8 cellular contexts compared by ENCODE assay signal in genomic region chr19:57434386-57435061, GRCh38. TPM values are rescaled to one million over a fixed set of nuclear protein-coding genes. Genes with fewer than 3 reads are reported as not detected.
A peak's percentile ranks its signal among the peaks of the same experiment; 100 is the strongest.
DNase-seq lines count a peak whose midpoint lies in the region; ATAC-seq and TF ChIP-seq lines count a peak whose summit lies in the region.

No MANE protein-coding gene starts in this region.

- POLR2A ChIA-PET in HEK293 (lab: Yijun Ruan, JAX) = interaction anchor here (0.9 to 1.5 kb wide), 4 partner anchors 15 to 749 kb away, joined by 3 to 6 read pairs (median 3); partner anchors contain the start of genes TRAPPC2B, ZNF274, ZNF419 and ZNF547
- POLR2A ChIA-PET in HEK293T (lab: Yijun Ruan, JAX) = interaction anchor here (0.8 to 1.2 kb wide), 5 partner anchors 23 to 248 kb away, joined by 3 to 4 read pairs (median 4); partner anchors contain the start of genes ZNF17, ZNF548 and ZNF551

- peaks cover 7% of the 10 kb centered on the region for H3K4me1 ChIP-seq in HEK293 (ENCODE audit: control insufficient read depth, insufficient read depth, low read length)
- peaks cover 11% of the 10 kb centered on the region for H3K4me1 ChIP-seq in skeletal muscle satellite cell (ENCODE audit: control insufficient read depth, insufficient read depth, low read length)

- TF ChIP-seq CTCF in GM12864 (IDR thresholded peaks at IDR 0.05; ENCODE audit: low read depth, low read length, missing control alignments) = no peak
- TF ChIP-seq CTCF in HEK293 (tag by site-specific recombination; IDR thresholded peaks at IDR 0.05) = no peak
- TF ChIP-seq CTCF in glutamatergic neuron (IDR thresholded peaks at IDR 0.05; ENCODE audit: partially characterized antibody, unreplicated experiment) = no peak

- H3K27ac Mint-ChIP-seq in glutamatergic neuron (ENCODE audit: unreplicated experiment) = peak overlapping the region; percentile 94

- peaks cover 20% of the 10 kb centered on the region for H3K36me3 Mint-ChIP-seq in glutamatergic neuron (ENCODE audit: unreplicated experiment)

- DNase-seq in GM12864 (ENCODE audit: low read depth) (no peak), glutamatergic neuron (peak; percentile 44), SKM-1 treated with dmso at 0.1 percent for 144 hours (lab: John Stamatoyannopoulos, UW; ENCODE audit: unreplicated experiment) (no peak), HEK293T (ENCODE audit: extremely low spot score) (no peak)

- H3K4me3 ChIP-seq in GM12864 (ENCODE audit: low read depth, low read length) (peak overlapping the region; percentile 78), HEK293 (ENCODE audit: low read depth, low read length) (peak overlapping the region; percentile 94), skeletal muscle satellite cell (ENCODE audit: low read length) (peak overlapping the region; percentile 85)

- H3K4me3 Mint-ChIP-seq in glutamatergic neuron (ENCODE audit: unreplicated experiment) = peak overlapping the region; percentile 92

- CTCF ChIA-PET in HEK293 (lab: Yijun Ruan, JAX) (interaction anchor here (0.7 to 1.4 kb wide), 4 partner anchors 21 to 251 kb away, joined by 3 to 5 read pairs (median 4); no protein-coding TSS in a partner anchor), HEK293T (lab: Yijun Ruan, JAX) (no interaction called here)

- H3K4me2 ChIP-seq in skeletal muscle satellite cell (ENCODE audit: low read length) = peak overlapping the region; percentile 85

- H3K27ac ChIP-seq in HEK293 (ENCODE audit: extremely low read depth, low read depth, low read length) = peak overlapping the region; percentile 18; the same call in 1 of the 2 replicates

- H3K36me3 ChIP-seq in HEK293 (ENCODE audit: control insufficient read depth in 2 of 2, insufficient read depth in 1 of 2, low read length in 2 of 2) (peaks cover 11 to 19% of the 10 kb centered on the region in 2 experiments), skeletal muscle satellite cell (ENCODE audit: insufficient read depth, low read length) (no peaks in the 10 kb centered on the region)

- H3K27me3 Mint-ChIP-seq in glutamatergic neuron (ENCODE audit: unreplicated experiment) = peaks cover 8% of the 10 kb centered on the region

- peak overlapping the region; percentile 77 for H3K9ac ChIP-seq in skeletal muscle satellite cell (ENCODE audit: low read depth, low read length)

- peaks cover 12% of the 10 kb centered on the region for H3K9me3 Mint-ChIP-seq in glutamatergic neuron (ENCODE audit: unreplicated experiment)

- H3K4me1 Mint-ChIP-seq in glutamatergic neuron (ENCODE audit: low read depth, unreplicated experiment) = peaks cover 12% of the 10 kb centered on the region

- H3K27me3 ChIP-seq in skeletal muscle satellite cell (ENCODE audit: control insufficient read depth, insufficient read depth, low read length) = no peaks in the 10 kb centered on the region

- ATAC-seq in SK-N-SH treated with all-trans-retinoic acid at 6 μM for 48 hours (peak; percentile 36), HG03521 (IDR thresholded peaks at IDR 0.05; ENCODE audit: unreplicated experiment) (no peak)

- H3K9me3 ChIP-seq in HEK293 (ENCODE audit: control insufficient read depth, insufficient read depth, low read depth, low read length) (no peaks in the 10 kb centered on the region), skeletal muscle satellite cell (replicated peaks; ENCODE audit: low read length) (no peaks in the 10 kb centered on the region)

TF ChIP-seq in HEK293, 187 proteins besides CTCF, POLR2A, EP300 and RAD21 (continues in another document):
- TF ChIP-seq ZNF341 (tag by site-specific recombination; IDR thresholded peaks at IDR 0.05; ENCODE audit: low read depth) (no peak), TRIM28 (IDR thresholded peaks at IDR 0.05; ENCODE audit: borderline replicate concordance, low read length) (0 out of 2 replicates have a peak, but pooled peaks have one; percentile 60), SCRT1 (tag by site-specific recombination; IDR thresholded peaks at IDR 0.05; ENCODE audit: borderline replicate concordance) (no peak), ZNF169 (tag by site-specific recombination; IDR thresholded peaks at IDR 0.05) (no peak), ZNF433 (tag by site-specific recombination; IDR thresholded peaks at IDR 0.05; ENCODE audit: low read depth) (no peak), ZBTB44 (tag by site-specific recombination; IDR thresholded peaks at IDR 0.05) (no peak), ZNF777 (tag by site-specific recombination; IDR thresholded peaks at IDR 0.05; ENCODE audit: borderline replicate concordance) (no peak), ZNF660 (tag by site-specific recombination; IDR thresholded peaks at IDR 0.05) (no peak), ZFHX2 (tag by site-specific recombination; conservative IDR thresholded peaks at IDR 0.05) (no peak)

TF ChIP-seq in SK-N-SH treated with all-trans-retinoic acid at 6 μM for 48 hours, 23 proteins besides CTCF, POLR2A, EP300 and RAD21 (continues in another document):
- TF ChIP-seq POU6F1 (CRISPR knock-in tag; IDR thresholded peaks at IDR 0.05; ENCODE audit: borderline replicate concordance, low read depth) (no peak), ZFP3 (CRISPR knock-in tag; IDR thresholded peaks at IDR 0.05) (no peak), PATZ1 (CRISPR knock-in tag; IDR thresholded peaks at IDR 0.05; ENCODE audit: borderline replicate concordance) (no peak)

TF ChIP-seq in HEK293T, 16 proteins besides CTCF, POLR2A, EP300 and RAD21:
- TF ChIP-seq SP1 (IDR thresholded peaks at IDR 0.05) (no peak), FOXA1 (IDR thresholded peaks at IDR 0.05) (no peak), ZNF384 (IDR thresholded peaks at IDR 0.05) (no peak), SUZ12 (IDR thresholded peaks at IDR 0.05) (no peak), HDGF (IDR thresholded peaks at IDR 0.05; ENCODE audit: borderline replicate concordance) (no peak), ARNT (IDR thresholded peaks at IDR 0.05) (no peak), TARDBP (IDR thresholded peaks at IDR 0.05) (no peak)

RNA-seq across cellular contexts. Expression of gene ZNF749, which starts 0.6 kb away (rescaled TPM):
- total RNA-seq in glutamatergic neuron (ENCODE audit: unreplicated experiment) = 23.3 TPM
- total RNA-seq in skeletal muscle satellite cell (2012; rRNA removed) = 7.0 and 14.2 TPM in 2 replicates

RNA-seq across cellular contexts. Expression of gene VN1R1, which starts 22.4 kb away (rescaled TPM):
- total RNA-seq in glutamatergic neuron (ENCODE audit: unreplicated experiment) = 2.5 TPM
- 0.44 and 0.51 TPM in 2 replicates for total RNA-seq in skeletal muscle satellite cell (2012; rRNA removed)

RNA-seq across cellular contexts. Expression of gene ZNF17, which starts 23.6 kb away (rescaled TPM):
- 21.5 TPM for total RNA-seq in glutamatergic neuron (ENCODE audit: unreplicated experiment)
- 8.3 and 10.4 TPM in 2 replicates for total RNA-seq in skeletal muscle satellite cell (2012; rRNA removed)

RNA-seq across cellular contexts. Expression of gene ZNF772, which starts 42.8 kb away (rescaled TPM):
- 33.2 TPM for total RNA-seq in glutamatergic neuron (ENCODE audit: unreplicated experiment)
- 17.0 and 17.9 TPM in 2 replicates for total RNA-seq in skeletal muscle satellite cell (2012; rRNA removed)

RNA-seq across cellular contexts. Expression of gene ZNF548, which starts 44.9 kb away (rescaled TPM):
- 35.4 TPM for total RNA-seq in glutamatergic neuron (ENCODE audit: unreplicated experiment)
- 12.4 and 14.6 TPM in 2 replicates for total RNA-seq in skeletal muscle satellite cell (2012; rRNA removed)
